1 cellular context compared by ENCODE assay signal in genomic region chrX:22063284-22063683, GRCh38.
TF ChIP-seq lines count a peak whose summit lies in the region.

No MANE protein-coding gene starts in this region.

TF ChIP-seq in GM23338, 12 proteins besides CTCF, POLR2A, EP300 and RAD21 (continued from another document):
- TF ChIP-seq REST (IDR thresholded peaks at IDR 0.05; ENCODE audit: unreplicated experiment): no peak
- no peak for TF ChIP-seq EZH2phosphoT487 (IDR thresholded peaks at IDR 0.05; ENCODE audit: unreplicated experiment)
- TF ChIP-seq JUNB (IDR thresholded peaks at IDR 0.05; ENCODE audit: unreplicated experiment): no peak
- TF ChIP-seq CREB1 (CRISPR knock-in tag; IDR thresholded peaks at IDR 0.05; ENCODE audit: low read depth): no peak
